9 cellular contexts compared by ENCODE assay signal in genomic region chr2:223943135-223943534, GRCh38. TPM values are rescaled to one million over a fixed set of nuclear protein-coding genes. Genes with fewer than 3 reads are reported as not detected.
DNase-seq lines count a peak whose midpoint lies in the region; ATAC-seq and TF ChIP-seq lines count a peak whose summit lies in the region.
"Had no signal": no experiment of that assay in that cellular context is flagged by ENCODE, and none has a peak within 500 bp of the region (broad histone marks: within the 10 kb centered on the region; RNA-seq: fewer than 3 reads in every experiment).

No MANE protein-coding gene starts in this region.

- peaks cover 43% of the 10 kb centered on the region for H3K4me1 ChIP-seq in HUES6 (ENCODE audit: control insufficient read depth, insufficient read depth, low read length)

- no peaks in the 10 kb centered on the region for H3K27me3 ChIP-seq in HUES6 (ENCODE audit: control insufficient read depth, insufficient read depth, low read length)

- peaks cover 2% of the 10 kb centered on the region for H3K36me3 Mint-ChIP-seq in chondrocyte (ENCODE audit: low read depth)
- H3K36me3 Mint-ChIP-seq in naive thymus-derived CD8-positive, alpha-beta T cell = peaks cover 0 to 11% (median 4%) of the 10 kb centered on the region in 3 donors

- H3K27ac ChIP-seq in HUES6 (ENCODE audit: low read depth, low read length) = no peak overlapping the region

- H3K27me3 Mint-ChIP-seq in chondrocyte (ENCODE audit: low read depth) = no peaks in the 10 kb centered on the region
- H3K27me3 Mint-ChIP-seq in naive thymus-derived CD8-positive, alpha-beta T cell = no peaks in the 10 kb centered on the region

- H3K4me3 ChIP-seq in AG04449 (ENCODE audit: low read depth, low read length) (peak overlapping the region; percentile 89), HUES6 (ENCODE audit: low read depth, low read length) (peak overlapping the region; percentile 99)

- peak overlapping the region; percentile 98 for H3K27ac Mint-ChIP-seq in chondrocyte (ENCODE audit: unreplicated experiment)
- peak overlapping the region in 8 of 10 donors; percentile 13 to 91 (median 52) for H3K27ac Mint-ChIP-seq in naive thymus-derived CD8-positive, alpha-beta T cell

- POLR2A ChIA-PET in AG04449 (lab: Yijun Ruan, JAX) = interaction anchor here (1.1 kb wide), 1 partner anchor 14 kb away, joined by 3 read pairs; no protein-coding TSS in a partner anchor
- POLR2A ChIA-PET in naive thymus-derived CD8-positive, alpha-beta T cell (lab: Charles Lee) = interaction anchor here (3.9 kb wide), 1 partner anchor 13 kb away, joined by 35 read pairs; the partner anchor contains the start of gene MRPL44

- no peak for DNase-seq in AG04449 (ENCODE audit: low read depth, low spot score)
- DNase-seq in chondrocyte (ENCODE audit: low spot score) = no peak
- no peak for DNase-seq in naive thymus-derived CD8-positive, alpha-beta T cell
- DNase-seq in NCI-H1694 treated with DMSO at 0.1 percent for 48 hours (lab: John Stamatoyannopoulos, UW) = no peak
- no peak for DNase-seq in NCI-H82 (lab: John Stamatoyannopoulos, UW)
- DNase-seq in pons (ENCODE audit: low spot score) = no peak
- DNase-seq in DMS114 treated with DMSO at 0.1 percent for 48 hours (lab: John Stamatoyannopoulos, UW; ENCODE audit: unreplicated experiment) = no peak
- DNase-seq: stimulated activated naive CD4-positive, alpha-beta T cell had no signal

- CTCF ChIA-PET in AG04449 (lab: Yijun Ruan, JAX) = no interaction called here

- no peaks in the 10 kb centered on the region; the same call in 1 of the 2 replicates for H3K36me3 ChIP-seq in HUES6 (ENCODE audit: control insufficient read depth, insufficient read depth, low read length)

- H3K9me3 Mint-ChIP-seq in chondrocyte (ENCODE audit: low read depth) = peaks cover 3% of the 10 kb centered on the region
- peaks cover 0 to 4% (median 0%) of the 10 kb centered on the region in 9 donors for H3K9me3 Mint-ChIP-seq in naive thymus-derived CD8-positive, alpha-beta T cell

- peak overlapping the region; percentile 95 for H3K4me3 Mint-ChIP-seq in chondrocyte (ENCODE audit: unreplicated experiment)
- H3K4me3 Mint-ChIP-seq in naive thymus-derived CD8-positive, alpha-beta T cell = peak overlapping the region; percentile 90 to 96 (median 92)

- H3K4me1 Mint-ChIP-seq in chondrocyte (ENCODE audit: low read depth) = peaks cover 40% of the 10 kb centered on the region
- peaks cover 27 to 61% (median 52%) of the 10 kb centered on the region in 4 donors for H3K4me1 Mint-ChIP-seq in naive thymus-derived CD8-positive, alpha-beta T cell

- TF ChIP-seq CTCF in AG04449 (IDR thresholded peaks at IDR 0.05; ENCODE audit: insufficient read depth, low read length, missing control alignments) = no peak
- no peak for TF ChIP-seq CTCF in chondrocyte (IDR thresholded peaks at IDR 0.05)

- peaks cover 2% of the 10 kb centered on the region; the same call in 1 of the 2 replicates for H3K9me3 ChIP-seq in HUES6 (ENCODE audit: control insufficient read depth, insufficient read depth, low read depth, low read length)

- no peak overlapping the region for H3K9ac ChIP-seq in HUES6 (ENCODE audit: low read length)

- no peak for ATAC-seq in naive thymus-derived CD8-positive, alpha-beta T cell

RNA-seq across cellular contexts. Expression of gene WDFY1, which starts 2.0 kb away (rescaled TPM):
- 52.3 to 68.0 TPM (median 61.3 TPM) in 3 replicates for total RNA-seq in chondrocyte
- total RNA-seq in naive thymus-derived CD8-positive, alpha-beta T cell = 10 to 100 TPM; 31.8 to 32.0 TPM
- polyA plus RNA-seq in naive thymus-derived CD8-positive, alpha-beta T cell = 10 to 100 TPM; 15.7 to 24.1 (median 19.1) TPM

RNA-seq across cellular contexts. Expression of gene MRPL44, which starts 14.1 kb away (rescaled TPM):
- total RNA-seq in chondrocyte = 23.5 to 24.6 TPM (median 23.8 TPM) in 3 replicates
- total RNA-seq in naive thymus-derived CD8-positive, alpha-beta T cell = 10 to 100 TPM; 26.5 to 30.3 TPM
- 10 to 100 TPM; 29.3 to 36.4 (median 31.2) TPM for polyA plus RNA-seq in naive thymus-derived CD8-positive, alpha-beta T cell
